Comparison of ENCODE assay signal across 7 cellular contexts in genomic region chr6:684831-685636, GRCh38. TPM values are rescaled to one million over a fixed set of nuclear protein-coding genes. Genes with fewer than 3 reads are reported as not detected.
A peak's percentile ranks its signal among the peaks of the same experiment; 100 is the strongest.
DNase-seq lines count a peak whose midpoint lies in the region; ATAC-seq and TF ChIP-seq lines count a peak whose summit lies in the region.

No MANE protein-coding gene starts in this region.

- peak overlapping the region; percentile 56 for H3K4me3 Mint-ChIP-seq in T-helper 1 cell treated with Interleukin-12 subunit alpha and Interleukin-12 subunit beta and Interleukin-4 antibody, amounts not matched to agents 30 μg/mL and 1 μg/mL, for 36 hours

- H3K4me1 Mint-ChIP-seq in T-helper 1 cell treated with Interleukin-12 subunit alpha and Interleukin-12 subunit beta and Interleukin-4 antibody, amounts not matched to agents 30 μg/mL and 1 μg/mL, for 36 hours (ENCODE audit: low read depth): peaks cover 39% of the 10 kb centered on the region

- ATAC-seq in GM18909 (IDR thresholded peaks at IDR 0.05; ENCODE audit: poor library complexity, unreplicated experiment) (peak; percentile 73), HG02759 (IDR thresholded peaks at IDR 0.05; ENCODE audit: unreplicated experiment) (peak; percentile 73), omental fat pad (ENCODE audit: low FRiP score) (no peak)

- H3K36me3 ChIP-seq in adrenal gland (replicated peaks in 1 of 2): no peaks in the 10 kb centered on the region

- no peak overlapping the region for H3K4me3 ChIP-seq in adrenal gland

- no peaks in the 10 kb centered on the region for H3K27me3 Mint-ChIP-seq in T-helper 1 cell treated with Interleukin-12 subunit alpha and Interleukin-12 subunit beta and Interleukin-4 antibody, amounts not matched to agents 30 μg/mL and 1 μg/mL, for 36 hours (ENCODE audit: low read depth)

- TF ChIP-seq CTCF in adrenal gland (IDR thresholded peaks at IDR 0.05): no peak
- TF ChIP-seq CTCF in omental fat pad (IDR thresholded peaks at IDR 0.05): no peak

- H3K27ac ChIP-seq in adrenal gland: no peak overlapping the region

- H3K36me3 Mint-ChIP-seq in T-helper 1 cell treated with Interleukin-12 subunit alpha and Interleukin-12 subunit beta and Interleukin-4 antibody, amounts not matched to agents 30 μg/mL and 1 μg/mL, for 36 hours (ENCODE audit: low read depth): peaks cover 18% of the 10 kb centered on the region

- DNase-seq in kidney glomerular epithelial cell (lab: John Stamatoyannopoulos, UW): peak; percentile 23
- no peak for DNase-seq in adrenal gland
- no peak for DNase-seq in omental fat pad (ENCODE audit: low spot score)
- no peak for DNase-seq in NCI-H2171 treated with DMSO at 0.1 percent for 48 hours (lab: John Stamatoyannopoulos, UW)

- no peaks in the 10 kb centered on the region for H3K9me3 Mint-ChIP-seq in T-helper 1 cell treated with Interleukin-12 subunit alpha and Interleukin-12 subunit beta and Interleukin-4 antibody, amounts not matched to agents 30 μg/mL and 1 μg/mL, for 36 hours

- no peak for TF ChIP-seq POLR2A in adrenal gland (IDR thresholded peaks at IDR 0.05)

- WGBS in adrenal gland, 4 donors: 83 to 89% (median 86%) methylated on average over 6 of the region's 6 CpGs

- intact Hi-C loops in adrenal gland (cut with DNase I): no loop called here

- H3K27me3 ChIP-seq in adrenal gland: no peaks in the 10 kb centered on the region

- H3K4me1 ChIP-seq in adrenal gland (replicated peaks in 1 of 2): peaks cover 2 to 25% of the 10 kb centered on the region in 2 donors

- no peaks in the 10 kb centered on the region for H3K9me3 ChIP-seq in adrenal gland (replicated peaks in 1 of 3)

- peak overlapping the region; percentile 71 for H3K27ac Mint-ChIP-seq in T-helper 1 cell treated with Interleukin-12 subunit alpha and Interleukin-12 subunit beta and Interleukin-4 antibody, amounts not matched to agents 30 μg/mL and 1 μg/mL, for 36 hours

RNA-seq across cellular contexts. Expression of gene EXOC2, which starts 7.9 kb away (rescaled TPM):
- total RNA-seq in adrenal gland (10 to 100 TPM; 12.7 to 20.6 (median 18.7) TPM), omental fat pad (10 to 100 TPM; 18.1 to 32.3 (median 21.6) TPM)
- 10 to 100 TPM in 1 of 3 donors, 1 to 10 TPM in 2; 4.9 to 14.6 (median 5.1) TPM for polyA plus RNA-seq in adrenal gland

RNA-seq across cellular contexts. Expression of gene HUS1B, which starts 28.1 kb away (rescaled TPM):
- 1 to 10 TPM in 2 of 8 donors, under 1 TPM in 3, not detected in 3; 0.29 to 2.4 (median 0.61) TPM for total RNA-seq in adrenal gland
- polyA plus RNA-seq in adrenal gland: under 1 TPM in 1 of 3 donors, not detected in 2; 0.27 TPM
- total RNA-seq in omental fat pad: 1 to 10 TPM in 2 of 4 donors, under 1 TPM in 1, not detected in 1; 0.88 to 5.4 (median 3.0) TPM
